ENCODE assay signal across 1 cellular context in the genomic region with DNA sequence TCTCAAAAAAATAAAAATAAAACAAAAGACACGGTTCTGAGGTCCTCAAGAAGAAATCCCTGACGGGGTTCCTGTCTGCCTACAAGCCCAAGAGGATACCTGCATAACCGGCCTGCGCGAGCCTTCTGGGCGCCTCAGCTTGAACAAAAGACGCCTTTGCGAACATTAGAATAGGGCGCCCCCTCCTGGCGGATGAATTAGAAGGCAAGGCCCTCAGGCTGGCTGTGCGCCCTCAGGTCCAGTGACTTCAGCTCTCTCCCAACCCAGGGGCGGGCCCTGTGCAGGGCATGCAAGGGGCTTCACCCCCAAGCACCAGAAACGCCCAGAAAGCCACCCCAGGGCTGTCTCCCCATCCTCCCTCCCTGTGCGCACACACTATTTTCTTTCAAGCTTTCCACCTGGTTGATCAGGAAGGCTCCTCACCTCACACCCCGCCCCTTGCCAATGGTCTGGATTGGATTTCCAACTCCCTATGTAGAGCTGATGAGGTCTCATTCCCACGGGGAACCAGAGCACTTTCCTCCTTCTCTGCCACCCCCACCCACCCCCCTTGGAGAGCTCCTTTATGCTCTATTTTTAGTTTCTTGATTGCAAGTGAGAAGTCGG.
TF ChIP-seq lines count a peak whose summit lies in the region.

No MANE protein-coding gene starts in this region.

TF ChIP-seq in GM23338, 12 proteins besides CTCF, POLR2A, EP300 and RAD21 (continued from another document):
- TF ChIP-seq ZNF462 (CRISPR knock-in tag; IDR thresholded peaks at IDR 0.05), result no peak
TF ChIP-seq in GM23338: peak in this region for 0.
